1 cellular context compared by ENCODE assay signal in the genomic region with DNA sequence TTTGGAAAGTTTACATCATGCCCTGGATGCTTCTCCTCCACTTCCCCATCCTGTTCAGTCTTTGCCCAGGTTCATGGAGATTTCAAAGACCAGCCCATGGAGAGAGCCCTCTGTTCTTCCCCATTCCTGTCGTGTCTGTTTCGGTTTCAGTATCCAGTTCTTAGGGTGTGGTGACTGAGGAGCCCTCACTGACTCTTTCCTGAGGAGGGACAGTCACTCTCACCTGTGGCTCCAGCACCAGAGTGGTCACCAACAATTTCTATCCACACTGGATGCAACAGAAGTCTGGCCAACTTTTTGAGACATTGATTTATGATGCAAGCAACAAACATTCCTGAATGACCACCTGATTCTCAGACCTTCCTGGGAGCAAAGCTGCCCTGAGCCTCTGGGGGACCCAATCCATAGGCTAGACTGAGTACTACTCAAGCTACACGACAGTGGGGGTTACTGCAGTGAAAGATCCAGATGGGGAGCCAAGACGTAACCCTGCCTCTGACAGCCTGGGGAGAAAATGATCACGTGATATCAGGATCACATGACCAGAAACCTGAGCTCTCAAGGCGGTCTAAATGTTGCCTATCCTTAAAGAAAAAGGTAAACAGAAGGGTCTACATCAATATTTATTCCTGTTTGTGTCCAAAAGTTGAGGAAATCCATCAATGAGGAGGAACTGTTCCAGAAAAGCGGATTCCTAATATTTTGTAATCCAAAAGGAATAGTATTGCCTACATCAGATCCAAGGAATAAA.
TF ChIP-seq lines count a peak whose summit lies in the region.

No MANE protein-coding gene starts in this region.

TF ChIP-seq in K562, 482 proteins besides CTCF, POLR2A, EP300 and RAD21 (continued from another document and continues in another):
- TF ChIP-seq, protein P1, sequence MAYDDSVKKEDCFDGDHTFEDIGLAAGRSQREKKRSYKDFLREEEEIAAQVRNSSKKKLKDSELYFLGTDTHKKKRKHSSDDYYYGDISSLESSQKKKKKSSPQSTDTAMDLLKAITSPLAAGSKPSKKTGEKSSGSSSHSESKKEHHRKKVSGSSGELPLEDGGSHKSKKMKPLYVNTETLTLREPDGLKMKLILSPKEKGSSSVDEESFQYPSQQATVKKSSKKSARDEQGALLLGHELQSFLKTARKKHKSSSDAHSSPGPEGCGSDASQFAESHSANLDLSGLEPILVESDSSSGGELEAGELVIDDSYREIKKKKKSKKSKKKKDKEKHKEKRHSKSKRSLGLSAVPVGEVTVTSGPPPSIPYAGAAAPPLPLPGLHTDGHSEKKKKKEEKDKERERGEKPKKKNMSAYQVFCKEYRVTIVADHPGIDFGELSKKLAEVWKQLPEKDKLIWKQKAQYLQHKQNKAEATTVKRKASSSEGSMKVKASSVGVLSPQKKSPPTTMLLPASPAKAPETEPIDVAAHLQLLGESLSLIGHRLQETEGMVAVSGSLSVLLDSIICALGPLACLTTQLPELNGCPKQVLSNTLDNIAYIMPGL (CRISPR knock-in tag; IDR thresholded peaks at IDR 0.05), result peak; percentile 70; the same call in 1 of the 2 replicates
- TF ChIP-seq XRCC5 (IDR thresholded peaks at IDR 0.05; ENCODE audit: low read depth, low read length) (peak; percentile 67), DDX20 (tag; IDR thresholded peaks at IDR 0.05; ENCODE audit: low read depth) (peak; percentile 83), FUS (optimal IDR thresholded peaks at IDR 0.05; ENCODE audit: low read depth, low read length) (no peak), NFE2 (IDR thresholded peaks at IDR 0.05; ENCODE audit: low read depth) (no peak), FOXJ2 (tag; IDR thresholded peaks at IDR 0.05) (peak; percentile 76), GABPA (tag; conservative IDR thresholded peaks at IDR 0.05; ENCODE audit: low read depth) (peak; percentile 58), ERF (CRISPR knock-in tag; IDR thresholded peaks at IDR 0.05) (peak; percentile 95), BCOR (IDR thresholded peaks at IDR 0.05) (no peak), CBFB (CRISPR knock-in tag; IDR thresholded peaks at IDR 0.05) (0 out of 2 replicates have a peak, but pooled peaks have one; percentile 56), BRF1 (IDR thresholded peaks at IDR 0.05; ENCODE audit: borderline replicate concordance, extremely low read depth, insufficient read length) (no peak), NEUROD1 (IDR thresholded peaks at IDR 0.05; ENCODE audit: borderline replicate concordance, low read depth, low read length, partially characterized antibody) (no peak), DMBX1 (CRISPR knock-in tag; IDR thresholded peaks at IDR 0.05; ENCODE audit: borderline replicate concordance) (peak; percentile 96), ZNF668 (CRISPR knock-in tag; IDR thresholded peaks at IDR 0.05) (peak; percentile 92), ARID1B (IDR thresholded peaks at IDR 0.05) (no peak), STAT5B (CRISPR knock-in tag; IDR thresholded peaks at IDR 0.05) (no peak), E2F3 (CRISPR knock-in tag; IDR thresholded peaks at IDR 0.05) (peak; percentile 91)
- TF ChIP-seq, protein P2, sequence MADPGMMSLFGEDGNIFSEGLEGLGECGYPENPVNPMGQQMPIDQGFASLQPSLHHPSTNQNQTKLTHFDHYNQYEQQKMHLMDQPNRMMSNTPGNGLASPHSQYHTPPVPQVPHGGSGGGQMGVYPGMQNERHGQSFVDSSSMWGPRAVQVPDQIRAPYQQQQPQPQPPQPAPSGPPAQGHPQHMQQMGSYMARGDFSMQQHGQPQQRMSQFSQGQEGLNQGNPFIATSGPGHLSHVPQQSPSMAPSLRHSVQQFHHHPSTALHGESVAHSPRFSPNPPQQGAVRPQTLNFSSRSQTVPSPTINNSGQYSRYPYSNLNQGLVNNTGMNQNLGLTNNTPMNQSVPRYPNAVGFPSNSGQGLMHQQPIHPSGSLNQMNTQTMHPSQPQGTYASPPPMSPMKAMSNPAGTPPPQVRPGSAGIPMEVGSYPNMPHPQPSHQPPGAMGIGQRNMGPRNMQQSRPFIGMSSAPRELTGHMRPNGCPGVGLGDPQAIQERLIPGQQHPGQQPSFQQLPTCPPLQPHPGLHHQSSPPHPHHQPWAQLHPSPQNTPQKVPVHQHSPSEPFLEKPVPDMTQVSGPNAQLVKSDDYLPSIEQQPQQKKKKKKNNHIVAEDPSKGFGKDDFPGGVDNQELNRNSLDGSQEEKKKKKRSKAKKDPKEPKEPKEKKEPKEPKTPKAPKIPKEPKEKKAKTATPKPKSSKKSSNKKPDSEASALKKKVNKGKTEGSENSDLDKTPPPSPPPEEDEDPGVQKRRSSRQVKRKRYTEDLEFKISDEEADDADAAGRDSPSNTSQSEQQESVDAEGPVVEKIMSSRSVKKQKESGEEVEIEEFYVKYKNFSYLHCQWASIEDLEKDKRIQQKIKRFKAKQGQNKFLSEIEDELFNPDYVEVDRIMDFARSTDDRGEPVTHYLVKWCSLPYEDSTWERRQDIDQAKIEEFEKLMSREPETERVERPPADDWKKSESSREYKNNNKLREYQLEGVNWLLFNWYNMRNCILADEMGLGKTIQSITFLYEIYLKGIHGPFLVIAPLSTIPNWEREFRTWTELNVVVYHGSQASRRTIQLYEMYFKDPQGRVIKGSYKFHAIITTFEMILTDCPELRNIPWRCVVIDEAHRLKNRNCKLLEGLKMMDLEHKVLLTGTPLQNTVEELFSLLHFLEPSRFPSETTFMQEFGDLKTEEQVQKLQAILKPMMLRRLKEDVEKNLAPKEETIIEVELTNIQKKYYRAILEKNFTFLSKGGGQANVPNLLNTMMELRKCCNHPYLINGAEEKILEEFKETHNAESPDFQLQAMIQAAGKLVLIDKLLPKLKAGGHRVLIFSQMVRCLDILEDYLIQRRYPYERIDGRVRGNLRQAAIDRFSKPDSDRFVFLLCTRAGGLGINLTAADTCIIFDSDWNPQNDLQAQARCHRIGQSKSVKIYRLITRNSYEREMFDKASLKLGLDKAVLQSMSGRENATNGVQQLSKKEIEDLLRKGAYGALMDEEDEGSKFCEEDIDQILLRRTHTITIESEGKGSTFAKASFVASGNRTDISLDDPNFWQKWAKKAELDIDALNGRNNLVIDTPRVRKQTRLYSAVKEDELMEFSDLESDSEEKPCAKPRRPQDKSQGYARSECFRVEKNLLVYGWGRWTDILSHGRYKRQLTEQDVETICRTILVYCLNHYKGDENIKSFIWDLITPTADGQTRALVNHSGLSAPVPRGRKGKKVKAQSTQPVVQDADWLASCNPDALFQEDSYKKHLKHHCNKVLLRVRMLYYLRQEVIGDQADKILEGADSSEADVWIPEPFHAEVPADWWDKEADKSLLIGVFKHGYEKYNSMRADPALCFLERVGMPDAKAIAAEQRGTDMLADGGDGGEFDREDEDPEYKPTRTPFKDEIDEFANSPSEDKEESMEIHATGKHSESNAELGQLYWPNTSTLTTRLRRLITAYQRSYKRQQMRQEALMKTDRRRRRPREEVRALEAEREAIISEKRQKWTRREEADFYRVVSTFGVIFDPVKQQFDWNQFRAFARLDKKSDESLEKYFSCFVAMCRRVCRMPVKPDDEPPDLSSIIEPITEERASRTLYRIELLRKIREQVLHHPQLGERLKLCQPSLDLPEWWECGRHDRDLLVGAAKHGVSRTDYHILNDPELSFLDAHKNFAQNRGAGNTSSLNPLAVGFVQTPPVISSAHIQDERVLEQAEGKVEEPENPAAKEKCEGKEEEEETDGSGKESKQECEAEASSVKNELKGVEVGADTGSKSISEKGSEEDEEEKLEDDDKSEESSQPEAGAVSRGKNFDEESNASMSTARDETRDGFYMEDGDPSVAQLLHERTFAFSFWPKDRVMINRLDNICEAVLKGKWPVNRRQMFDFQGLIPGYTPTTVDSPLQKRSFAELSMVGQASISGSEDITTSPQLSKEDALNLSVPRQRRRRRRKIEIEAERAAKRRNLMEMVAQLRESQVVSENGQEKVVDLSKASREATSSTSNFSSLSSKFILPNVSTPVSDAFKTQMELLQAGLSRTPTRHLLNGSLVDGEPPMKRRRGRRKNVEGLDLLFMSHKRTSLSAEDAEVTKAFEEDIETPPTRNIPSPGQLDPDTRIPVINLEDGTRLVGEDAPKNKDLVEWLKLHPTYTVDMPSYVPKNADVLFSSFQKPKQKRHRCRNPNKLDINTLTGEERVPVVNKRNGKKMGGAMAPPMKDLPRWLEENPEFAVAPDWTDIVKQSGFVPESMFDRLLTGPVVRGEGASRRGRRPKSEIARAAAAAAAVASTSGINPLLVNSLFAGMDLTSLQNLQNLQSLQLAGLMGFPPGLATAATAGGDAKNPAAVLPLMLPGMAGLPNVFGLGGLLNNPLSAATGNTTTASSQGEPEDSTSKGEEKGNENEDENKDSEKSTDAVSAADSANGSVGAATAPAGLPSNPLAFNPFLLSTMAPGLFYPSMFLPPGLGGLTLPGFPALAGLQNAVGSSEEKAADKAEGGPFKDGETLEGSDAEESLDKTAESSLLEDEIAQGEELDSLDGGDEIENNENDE (IDR thresholded peaks at IDR 0.05; ENCODE audit: low read depth, low read length), result no peak
- TF ChIP-seq, protein P3, sequence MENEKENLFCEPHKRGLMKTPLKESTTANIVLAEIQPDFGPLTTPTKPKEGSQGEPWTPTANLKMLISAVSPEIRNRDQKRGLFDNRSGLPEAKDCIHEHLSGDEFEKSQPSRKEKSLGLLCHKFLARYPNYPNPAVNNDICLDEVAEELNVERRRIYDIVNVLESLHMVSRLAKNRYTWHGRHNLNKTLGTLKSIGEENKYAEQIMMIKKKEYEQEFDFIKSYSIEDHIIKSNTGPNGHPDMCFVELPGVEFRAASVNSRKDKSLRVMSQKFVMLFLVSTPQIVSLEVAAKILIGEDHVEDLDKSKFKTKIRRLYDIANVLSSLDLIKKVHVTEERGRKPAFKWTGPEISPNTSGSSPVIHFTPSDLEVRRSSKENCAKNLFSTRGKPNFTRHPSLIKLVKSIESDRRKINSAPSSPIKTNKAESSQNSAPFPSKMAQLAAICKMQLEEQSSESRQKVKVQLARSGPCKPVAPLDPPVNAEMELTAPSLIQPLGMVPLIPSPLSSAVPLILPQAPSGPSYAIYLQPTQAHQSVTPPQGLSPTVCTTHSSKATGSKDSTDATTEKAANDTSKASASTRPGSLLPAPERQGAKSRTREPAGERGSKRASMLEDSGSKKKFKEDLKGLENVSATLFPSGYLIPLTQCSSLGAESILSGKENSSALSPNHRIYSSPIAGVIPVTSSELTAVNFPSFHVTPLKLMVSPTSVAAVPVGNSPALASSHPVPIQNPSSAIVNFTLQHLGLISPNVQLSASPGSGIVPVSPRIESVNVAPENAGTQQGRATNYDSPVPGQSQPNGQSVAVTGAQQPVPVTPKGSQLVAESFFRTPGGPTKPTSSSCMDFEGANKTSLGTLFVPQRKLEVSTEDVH (IDR thresholded peaks at IDR 0.05; ENCODE audit: low read depth, partially characterized antibody), result no peak
- TF ChIP-seq, protein P4, sequence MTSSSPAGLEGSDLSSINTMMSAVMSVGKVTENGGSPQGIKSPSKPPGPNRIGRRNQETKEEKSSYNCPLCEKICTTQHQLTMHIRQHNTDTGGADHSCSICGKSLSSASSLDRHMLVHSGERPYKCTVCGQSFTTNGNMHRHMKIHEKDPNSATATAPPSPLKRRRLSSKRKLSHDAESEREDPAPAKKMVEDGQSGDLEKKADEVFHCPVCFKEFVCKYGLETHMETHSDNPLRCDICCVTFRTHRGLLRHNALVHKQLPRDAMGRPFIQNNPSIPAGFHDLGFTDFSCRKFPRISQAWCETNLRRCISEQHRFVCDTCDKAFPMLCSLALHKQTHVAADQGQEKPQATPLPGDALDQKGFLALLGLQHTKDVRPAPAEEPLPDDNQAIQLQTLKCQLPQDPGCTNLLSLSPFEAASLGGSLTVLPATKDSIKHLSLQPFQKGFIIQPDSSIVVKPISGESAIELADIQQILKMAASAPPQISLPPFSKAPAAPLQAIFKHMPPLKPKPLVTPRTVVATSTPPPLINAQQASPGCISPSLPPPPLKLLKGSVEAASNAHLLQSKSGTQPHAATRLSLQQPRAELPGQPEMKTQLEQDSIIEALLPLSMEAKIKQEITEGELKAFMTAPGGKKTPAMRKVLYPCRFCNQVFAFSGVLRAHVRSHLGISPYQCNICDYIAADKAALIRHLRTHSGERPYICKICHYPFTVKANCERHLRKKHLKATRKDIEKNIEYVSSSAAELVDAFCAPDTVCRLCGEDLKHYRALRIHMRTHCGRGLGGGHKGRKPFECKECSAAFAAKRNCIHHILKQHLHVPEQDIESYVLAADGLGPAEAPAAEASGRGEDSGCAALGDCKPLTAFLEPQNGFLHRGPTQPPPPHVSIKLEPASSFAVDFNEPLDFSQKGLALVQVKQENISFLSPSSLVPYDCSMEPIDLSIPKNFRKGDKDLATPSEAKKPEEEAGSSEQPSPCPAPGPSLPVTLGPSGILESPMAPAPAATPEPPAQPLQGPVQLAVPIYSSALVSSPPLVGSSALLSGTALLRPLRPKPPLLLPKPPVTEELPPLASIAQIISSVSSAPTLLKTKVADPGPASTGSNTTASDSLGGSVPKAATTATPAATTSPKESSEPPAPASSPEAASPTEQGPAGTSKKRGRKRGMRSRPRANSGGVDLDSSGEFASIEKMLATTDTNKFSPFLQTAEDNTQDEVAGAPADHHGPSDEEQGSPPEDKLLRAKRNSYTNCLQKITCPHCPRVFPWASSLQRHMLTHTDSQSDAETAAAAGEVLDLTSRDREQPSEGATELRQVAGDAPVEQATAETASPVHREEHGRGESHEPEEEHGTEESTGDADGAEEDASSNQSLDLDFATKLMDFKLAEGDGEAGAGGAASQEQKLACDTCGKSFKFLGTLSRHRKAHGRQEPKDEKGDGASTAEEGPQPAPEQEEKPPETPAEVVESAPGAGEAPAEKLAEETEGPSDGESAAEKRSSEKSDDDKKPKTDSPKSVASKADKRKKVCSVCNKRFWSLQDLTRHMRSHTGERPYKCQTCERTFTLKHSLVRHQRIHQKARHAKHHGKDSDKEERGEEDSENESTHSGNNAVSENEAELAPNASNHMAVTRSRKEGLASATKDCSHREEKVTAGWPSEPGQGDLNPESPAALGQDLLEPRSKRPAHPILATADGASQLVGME (CRISPR knock-in tag; IDR thresholded peaks at IDR 0.05), result peak; percentile 98
- TF ChIP-seq, protein P5, sequence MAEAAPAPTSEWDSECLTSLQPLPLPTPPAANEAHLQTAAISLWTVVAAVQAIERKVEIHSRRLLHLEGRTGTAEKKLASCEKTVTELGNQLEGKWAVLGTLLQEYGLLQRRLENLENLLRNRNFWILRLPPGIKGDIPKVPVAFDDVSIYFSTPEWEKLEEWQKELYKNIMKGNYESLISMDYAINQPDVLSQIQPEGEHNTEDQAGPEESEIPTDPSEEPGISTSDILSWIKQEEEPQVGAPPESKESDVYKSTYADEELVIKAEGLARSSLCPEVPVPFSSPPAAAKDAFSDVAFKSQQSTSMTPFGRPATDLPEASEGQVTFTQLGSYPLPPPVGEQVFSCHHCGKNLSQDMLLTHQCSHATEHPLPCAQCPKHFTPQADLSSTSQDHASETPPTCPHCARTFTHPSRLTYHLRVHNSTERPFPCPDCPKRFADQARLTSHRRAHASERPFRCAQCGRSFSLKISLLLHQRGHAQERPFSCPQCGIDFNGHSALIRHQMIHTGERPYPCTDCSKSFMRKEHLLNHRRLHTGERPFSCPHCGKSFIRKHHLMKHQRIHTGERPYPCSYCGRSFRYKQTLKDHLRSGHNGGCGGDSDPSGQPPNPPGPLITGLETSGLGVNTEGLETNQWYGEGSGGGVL (CRISPR knock-in tag; IDR thresholded peaks at IDR 0.05), result no peak
- TF ChIP-seq, protein P6, sequence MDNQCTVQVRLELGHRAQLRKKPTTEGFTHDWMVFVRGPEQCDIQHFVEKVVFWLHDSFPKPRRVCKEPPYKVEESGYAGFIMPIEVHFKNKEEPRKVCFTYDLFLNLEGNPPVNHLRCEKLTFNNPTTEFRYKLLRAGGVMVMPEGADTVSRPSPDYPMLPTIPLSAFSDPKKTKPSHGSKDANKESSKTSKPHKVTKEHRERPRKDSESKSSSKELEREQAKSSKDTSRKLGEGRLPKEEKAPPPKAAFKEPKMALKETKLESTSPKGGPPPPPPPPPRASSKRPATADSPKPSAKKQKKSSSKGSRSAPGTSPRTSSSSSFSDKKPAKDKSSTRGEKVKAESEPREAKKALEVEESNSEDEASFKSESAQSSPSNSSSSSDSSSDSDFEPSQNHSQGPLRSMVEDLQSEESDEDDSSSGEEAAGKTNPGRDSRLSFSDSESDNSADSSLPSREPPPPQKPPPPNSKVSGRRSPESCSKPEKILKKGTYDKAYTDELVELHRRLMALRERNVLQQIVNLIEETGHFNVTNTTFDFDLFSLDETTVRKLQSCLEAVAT (IDR thresholded peaks at IDR 0.05), result no peak
